Comparison of ENCODE assay signal across 18 cellular contexts in the genomic region with DNA sequence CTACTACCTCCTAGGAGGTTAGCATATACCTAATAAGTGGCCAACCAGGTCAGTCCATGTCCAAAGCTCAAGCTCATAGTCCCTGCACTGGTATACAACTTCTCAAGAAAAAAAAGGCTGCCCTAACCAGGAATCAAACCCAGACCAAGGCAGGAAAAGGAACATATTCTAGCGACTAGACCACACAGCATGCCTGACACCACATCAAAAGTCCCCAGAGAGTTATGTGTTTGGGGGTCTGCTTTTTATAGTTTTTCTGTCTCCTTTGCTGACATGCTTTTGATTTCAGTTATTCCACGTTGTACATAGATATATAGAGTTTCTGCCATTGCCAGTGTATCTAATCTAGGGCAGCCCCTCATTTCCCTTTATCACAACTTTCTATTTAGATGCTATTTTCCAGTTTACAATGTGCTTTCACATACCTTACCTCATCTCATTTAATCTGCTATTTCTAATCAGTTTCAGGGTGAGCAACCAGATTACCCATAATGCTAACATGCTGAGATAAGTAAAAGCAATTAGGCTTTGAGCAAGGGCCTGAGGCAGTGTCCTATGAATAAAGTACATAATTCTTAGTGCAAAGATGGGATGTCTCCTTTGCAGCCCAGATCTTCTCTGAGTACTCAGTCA. TPM values are rescaled to one million over a fixed set of nuclear protein-coding genes. Genes with fewer than 3 reads are reported as not detected.
A peak's percentile ranks its signal among the peaks of the same experiment; 100 is the strongest.
DNase-seq lines count a peak whose midpoint lies in the region; ATAC-seq and TF ChIP-seq lines count a peak whose summit lies in the region.
"Had no signal": no experiment of that assay in that cellular context is flagged by ENCODE, and none has a peak within 500 bp of the region (broad histone marks: within the 10 kb centered on the region; RNA-seq: fewer than 3 reads in every experiment).

No MANE protein-coding gene starts in this region.

- CTCF ChIA-PET in activated CD4-positive, alpha-beta T cell treated with anti-CD3 and anti-CD28 coated beads, Interleukin-2, amount 10 ng/mL, durations not matched to agents 7 days and 5 days (lab: Charles Lee), result interaction anchor here (0.6 kb wide), 1 partner anchor 144 kb away, joined by 3 read pairs; no protein-coding TSS in a partner anchor
- CTCF ChIA-PET in activated CD8-positive, alpha-beta T cell treated with anti-CD3 and anti-CD28 coated beads for 36 hours (lab: Charles Lee), result no interaction called here
- CTCF ChIA-PET in naive thymus-derived CD4-positive, alpha-beta T cell (lab: Charles Lee), result no interaction called here

- H3K9me3 Mint-ChIP-seq in activated CD4-positive, alpha-beta T cell treated with anti-CD3 and anti-CD28 coated beads, Interleukin-2, amount 10 ng/mL, durations not matched to agents 7 days and 5 days, result no peaks in the 10 kb centered on the region
- no peaks in the 10 kb centered on the region for H3K9me3 Mint-ChIP-seq in activated CD8-positive, alpha-beta T cell treated with anti-CD3 and anti-CD28 coated beads for 36 hours
- H3K9me3 Mint-ChIP-seq in naive thymus-derived CD4-positive, alpha-beta T cell, result no peaks in the 10 kb centered on the region

- H3K27ac Mint-ChIP-seq in activated CD4-positive, alpha-beta T cell treated with anti-CD3 and anti-CD28 coated beads, Interleukin-2, amount 10 ng/mL, durations not matched to agents 7 days and 5 days, result peak overlapping the region; percentile 75
- H3K27ac Mint-ChIP-seq in activated CD8-positive, alpha-beta T cell treated with anti-CD3 and anti-CD28 coated beads for 36 hours, result peak overlapping the region; percentile 85
- peak overlapping the region; percentile 21 to 82 (median 71) for H3K27ac Mint-ChIP-seq in naive thymus-derived CD4-positive, alpha-beta T cell

- ATAC-seq in activated CD8-positive, alpha-beta T cell treated with anti-CD3 and anti-CD28 coated beads for 36 hours, result peak; percentile 55
- no peak for ATAC-seq in naive thymus-derived CD4-positive, alpha-beta T cell
- ATAC-seq in GM19324 (IDR thresholded peaks at IDR 0.05; ENCODE audit: low FRiP score, unreplicated experiment), result no peak
- ATAC-seq: heart left ventricle, pancreas had no signal

- H3K79me2 ChIP-seq in DOHH2 (ENCODE audit: control insufficient read depth, low read length), result peaks cover 86% of the 10 kb centered on the region

- no peaks in the 10 kb centered on the region for H3K27me3 Mint-ChIP-seq in activated CD4-positive, alpha-beta T cell treated with anti-CD3 and anti-CD28 coated beads, Interleukin-2, amount 10 ng/mL, durations not matched to agents 7 days and 5 days
- H3K27me3 Mint-ChIP-seq in activated CD8-positive, alpha-beta T cell treated with anti-CD3 and anti-CD28 coated beads for 36 hours, result no peaks in the 10 kb centered on the region
- H3K27me3 Mint-ChIP-seq in naive thymus-derived CD4-positive, alpha-beta T cell, result no peaks in the 10 kb centered on the region

- no peaks in the 10 kb centered on the region for H3K9me3 ChIP-seq in DOHH2 (ENCODE audit: control insufficient read depth, insufficient read depth, low read length)
- no peaks in the 10 kb centered on the region for H3K9me3 ChIP-seq in naive thymus-derived CD4-positive, alpha-beta T cell (ENCODE audit: control insufficient read depth in 2 of 3, low read length in 3 of 3)
- H3K9me3 ChIP-seq: ascending aorta, heart left ventricle, pancreas had no signal

- no peaks in the 10 kb centered on the region for H4K20me1 ChIP-seq in DOHH2 (ENCODE audit: control insufficient read depth, insufficient read depth, low read depth, low read length)

- peaks cover 14% of the 10 kb centered on the region for H3F3A ChIP-seq in DOHH2 (ENCODE audit: control insufficient read depth, insufficient read depth)

- no peaks in the 10 kb centered on the region for H3K27me3 ChIP-seq in DOHH2 (ENCODE audit: control insufficient read depth, low read length)
- H3K27me3 ChIP-seq in naive thymus-derived CD4-positive, alpha-beta T cell (ENCODE audit: control insufficient read depth in 2 of 2, insufficient read depth in 2 of 2, low read length in 2 of 2), result no peaks in the 10 kb centered on the region
- H3K27me3 ChIP-seq: ascending aorta, heart left ventricle had no signal

- H3K27ac ChIP-seq in DOHH2 (ENCODE audit: low read depth, low read length), result peak overlapping the region; percentile 72
- H3K27ac ChIP-seq in naive thymus-derived CD4-positive, alpha-beta T cell (ENCODE audit: low read depth, low read length), result no peak overlapping the region
- H3K27ac ChIP-seq: ascending aorta, pancreas had no signal

- POLR2A ChIA-PET in activated CD4-positive, alpha-beta T cell treated with anti-CD3 and anti-CD28 coated beads, Interleukin-2, amount 10 ng/mL, durations not matched to agents 7 days and 5 days (lab: Charles Lee), result no interaction called here
- POLR2A ChIA-PET in activated CD8-positive, alpha-beta T cell treated with anti-CD3 and anti-CD28 coated beads for 36 hours (lab: Charles Lee), result interaction anchor here (0.5 to 1.4 kb wide), 3 partner anchors 17 to 117 kb away, joined by 3 read pairs; partner anchors contain the start of gene RBMX
- POLR2A ChIA-PET in naive thymus-derived CD4-positive, alpha-beta T cell (lab: Charles Lee), result no interaction called here

- no peaks in the 10 kb centered on the region for H3K9me2 ChIP-seq in DOHH2 (replicated peaks; ENCODE audit: control insufficient read depth, low read length)

- H3K4me1 Mint-ChIP-seq in activated CD4-positive, alpha-beta T cell treated with anti-CD3 and anti-CD28 coated beads, Interleukin-2, amount 10 ng/mL, durations not matched to agents 7 days and 5 days, result peaks cover 59% of the 10 kb centered on the region
- H3K4me1 Mint-ChIP-seq in activated CD8-positive, alpha-beta T cell treated with anti-CD3 and anti-CD28 coated beads for 36 hours (ENCODE audit: low read depth), result peaks cover 60% of the 10 kb centered on the region
- peaks cover 13 to 68% (median 56%) of the 10 kb centered on the region in 7 donors for H3K4me1 Mint-ChIP-seq in naive thymus-derived CD4-positive, alpha-beta T cell

- DNase-seq in activated CD4-positive, alpha-beta T cell treated with anti-CD3 and anti-CD28 coated beads, Interleukin-2, amount 10 ng/mL, durations not matched to agents 7 days and 5 days, result no peak
- no peak for DNase-seq in activated CD4-positive, alpha-beta T cell treated with anti-CD3 and anti-CD28 coated beads for 4 hours
- peak; percentile 34 for DNase-seq in activated CD8-positive, alpha-beta T cell treated with anti-CD3 and anti-CD28 coated beads for 36 hours
- no peak for DNase-seq in naive thymus-derived CD4-positive, alpha-beta T cell
- no peak for DNase-seq in NCI-H2107 (lab: John Stamatoyannopoulos, UW)
- no peak for DNase-seq in posterior cingulate gyrus
- DNase-seq: activated CD4-positive, alpha-beta T cell treated with anti-CD3 and anti-CD28 coated beads for 1 hour; EL; heart left ventricle; KBM-7; NCI-H2029 treated with DMSO at 0.1 percent for 48 hours; NCI-H510A treated with DMSO at 0.1 percent for 48 hours; pancreas; SHP77 treated with DMSO at 0.1 percent for 48 hours; stimulated activated CD4-positive, alpha-beta T cell treated with anti-CD3 and anti-CD28 coated beads, Interleukin-2, amount 100 ng/mL, for 24 hours had no signal

- peaks cover 18% of the 10 kb centered on the region for H3K36me3 ChIP-seq in DOHH2 (ENCODE audit: control insufficient read depth, low read length)
- no peaks in the 10 kb centered on the region for H3K36me3 ChIP-seq in naive thymus-derived CD4-positive, alpha-beta T cell (ENCODE audit: control insufficient read depth in 2 of 3, insufficient read depth in 3 of 3, low read length in 3 of 3)
- H3K36me3 ChIP-seq: ascending aorta, pancreas had no signal

- H3K36me3 Mint-ChIP-seq in activated CD4-positive, alpha-beta T cell treated with anti-CD3 and anti-CD28 coated beads, Interleukin-2, amount 10 ng/mL, durations not matched to agents 7 days and 5 days (ENCODE audit: low read depth), result peaks cover 30% of the 10 kb centered on the region
- peaks cover 20% of the 10 kb centered on the region for H3K36me3 Mint-ChIP-seq in activated CD8-positive, alpha-beta T cell treated with anti-CD3 and anti-CD28 coated beads for 36 hours (ENCODE audit: low read depth)
- H3K36me3 Mint-ChIP-seq in naive thymus-derived CD4-positive, alpha-beta T cell, result peaks cover 0 to 22% (median 4%) of the 10 kb centered on the region in 5 donors

- no peak for TF ChIP-seq CTCF in DOHH2 (IDR thresholded peaks at IDR 0.05; ENCODE audit: low read depth, low read length, poor library complexity, severe bottlenecking)
- TF ChIP-seq CTCF in activated CD8-positive, alpha-beta T cell treated with anti-CD3 and anti-CD28 coated beads for 36 hours (IDR thresholded peaks at IDR 0.05), result no peak

- peaks cover 78% of the 10 kb centered on the region for H3K4me1 ChIP-seq in DOHH2 (ENCODE audit: control insufficient read depth, low read length)
- peaks cover 13 to 52% of the 10 kb centered on the region in 2 donors for H3K4me1 ChIP-seq in naive thymus-derived CD4-positive, alpha-beta T cell (ENCODE audit: control insufficient read depth in 2 of 2, insufficient read depth in 2 of 2, low read length in 2 of 2)
- H3K4me1 ChIP-seq: pancreas had no signal

- intact Hi-C loops in activated CD8-positive, alpha-beta T cell treated with anti-CD3 and anti-CD28 coated beads for 36 hours (cut with micrococcal nuclease), result loop anchor here (2.0 to 10.0 kb wide), 2 partner anchors 16 to 48 kb away; no protein-coding TSS in a partner anchor
- intact Hi-C loops in naive thymus-derived CD4-positive, alpha-beta T cell (cut with micrococcal nuclease), result no loop called here
- intact Hi-C loops in posterior cingulate gyrus (cut with DNase I), result no loop called here

- peak overlapping the region; percentile 13 for H3K4me3 Mint-ChIP-seq in activated CD4-positive, alpha-beta T cell treated with anti-CD3 and anti-CD28 coated beads, Interleukin-2, amount 10 ng/mL, durations not matched to agents 7 days and 5 days
- H3K4me3 Mint-ChIP-seq in activated CD8-positive, alpha-beta T cell treated with anti-CD3 and anti-CD28 coated beads for 36 hours, result peak overlapping the region; percentile 41
- peak overlapping the region; percentile 11 to 57 (median 37) for H3K4me3 Mint-ChIP-seq in naive thymus-derived CD4-positive, alpha-beta T cell

- H3K4me3 ChIP-seq in DOHH2 (ENCODE audit: low read length), result peak overlapping the region; percentile 56
- no peak overlapping the region for H3K4me3 ChIP-seq in naive thymus-derived CD4-positive, alpha-beta T cell (ENCODE audit: low read length)
- H3K4me3 ChIP-seq: ascending aorta, heart left ventricle, pancreas had no signal

- peak overlapping the region; percentile 83 for H3K4me2 ChIP-seq in DOHH2 (ENCODE audit: low read length)

RNA-seq across cellular contexts. Expression of gene ARHGEF6, which starts 17.8 kb away (rescaled TPM):
- 100 to 1,000 TPM in 1 of 2 experiments, 10 to 100 TPM in 1; 97.2 to 122 TPM for total RNA-seq in activated CD4-positive, alpha-beta T cell treated with anti-CD3 and anti-CD28 coated beads, Interleukin-2, amount 10 ng/mL, durations not matched to agents 7 days and 5 days
- total RNA-seq in activated CD8-positive, alpha-beta T cell treated with anti-CD3 and anti-CD28 coated beads for 36 hours, result 10 to 100 TPM; 45.7 to 45.8 TPM
- total RNA-seq in naive thymus-derived CD4-positive, alpha-beta T cell, result 100 to 1,000 TPM in 1 of 5 experiments, 10 to 100 TPM in 4; 66.1 to 102 (median 81.5) TPM
- 10 to 100 TPM; 88.2 to 99.0 TPM for polyA plus RNA-seq in naive thymus-derived CD4-positive, alpha-beta T cell
